Comparison of ENCODE assay signal across 1 cellular context in genomic region chr14:90388437-90388836, GRCh38.
TF ChIP-seq lines count a peak whose summit lies in the region.

No MANE protein-coding gene starts in this region.

TF ChIP-seq in H1, 55 proteins besides CTCF, POLR2A, EP300 and RAD21 (continued from another document):
- TF ChIP-seq MAX (IDR thresholded peaks at IDR 0.05) = no peak
- no peak for TF ChIP-seq SIRT6 (IDR thresholded peaks at IDR 0.05; ENCODE audit: low read length)
- TF ChIP-seq KDM4A (IDR thresholded peaks at IDR 0.05; ENCODE audit: low read depth, low read length, severe bottlenecking) = no peak
- no peak for TF ChIP-seq TCF12 (IDR thresholded peaks at IDR 0.05; ENCODE audit: low read depth, low read length)
- TF ChIP-seq JUND (IDR thresholded peaks at IDR 0.05; ENCODE audit: low read length) = peak; percentile 62; the same call in 1 of the 2 replicates
- no peak for TF ChIP-seq TEAD4 (IDR thresholded peaks at IDR 0.05; ENCODE audit: low read depth, low read length)
- TF ChIP-seq EZH2 (IDR thresholded peaks at IDR 0.05; ENCODE audit: low read depth, low read length, severe bottlenecking) = no peak
- TF ChIP-seq SIX5 (IDR thresholded peaks at IDR 0.05; ENCODE audit: low read depth, low read length) = no peak
- TF ChIP-seq MAFK (IDR thresholded peaks at IDR 0.05; ENCODE audit: low read depth, low read length) = peak; percentile 99
